11 cellular contexts compared by ENCODE assay signal in the genomic region with DNA sequence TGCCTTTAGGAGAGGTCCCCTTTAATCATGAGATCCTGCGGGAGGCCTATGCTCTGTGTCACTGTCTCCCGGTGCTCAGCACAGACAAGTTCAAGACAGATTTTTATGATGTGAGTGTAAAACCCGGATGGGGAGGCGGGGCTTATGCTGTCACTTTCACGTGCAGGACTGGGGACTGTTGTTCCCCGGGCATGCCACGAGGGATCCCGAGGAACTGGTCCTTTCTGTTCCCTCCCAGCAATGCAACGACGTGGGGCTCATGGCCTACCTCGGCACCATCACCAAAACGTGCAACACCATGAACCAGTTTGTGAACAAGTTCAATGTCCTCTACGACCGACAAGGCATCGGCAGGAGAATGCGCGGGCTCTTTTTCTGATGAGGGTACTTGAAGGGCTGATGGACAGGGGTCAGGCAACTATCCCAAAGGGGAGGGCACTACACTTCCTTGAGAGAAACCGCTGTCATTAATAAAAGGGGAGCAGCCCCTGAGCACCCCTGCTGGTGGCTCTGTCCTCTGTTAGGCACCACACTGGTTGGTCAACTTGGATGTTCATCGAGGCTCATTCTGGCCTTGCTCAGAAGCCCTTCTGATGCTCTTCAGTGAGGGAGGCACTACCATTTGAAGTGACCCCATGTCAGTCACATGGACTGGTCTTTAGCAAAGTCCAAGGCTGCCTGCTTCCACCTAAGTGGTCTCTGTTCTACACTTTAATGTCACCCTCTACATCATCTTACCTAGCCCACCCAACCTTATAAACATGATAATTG. TPM values are rescaled to one million over a fixed set of nuclear protein-coding genes. Genes with fewer than 3 reads are reported as not detected.
DNase-seq lines count a peak whose midpoint lies in the region; ATAC-seq, FAIRE-seq and TF ChIP-seq lines count a peak whose summit lies in the region.
"Had no signal": no experiment of that assay in that cellular context is flagged by ENCODE, and none has a peak within 500 bp of the region (broad histone marks: within the 10 kb centered on the region; RNA-seq: fewer than 3 reads in every experiment).

No MANE protein-coding gene starts in this region.

- no peaks in the 10 kb centered on the region for H3K9me1 ChIP-seq in K562 (ENCODE audit: control insufficient read depth, insufficient read depth, low read length)

- no peak for FAIRE-seq in K562 (lab: Jason Lieb, UNC)
- FAIRE-seq in urothelium cell line (lab: Jason Lieb, UNC), result no peak

- in situ Hi-C loops in K562 (cut with MboI), result no loop called here

- TF ChIP-seq CTCF in NB4 (IDR thresholded peaks at IDR 0.05; ENCODE audit: low read depth, low read length), result peak; percentile 41
- peak in 2 of 3 experiments; percentile 42 to 45; a peak in 5 of 6 replicates for TF ChIP-seq CTCF in K562 (IDR thresholded peaks at IDR 0.05 in 2 of 3, conservative IDR thresholded peaks at IDR 0.05 in 1 of 3; ENCODE audit: insufficient read depth in 2 of 3, low read depth in 1 of 3, low read length in 3 of 3)
- TF ChIP-seq CTCF in retinal pigment epithelial cell (conservative IDR thresholded peaks at IDR 0.05; ENCODE audit: low read depth, low read length), result peak; percentile 19

- BruUV-seq in K562 (replicated peaks; lab: Mats Ljungman, UMichigan), result no TSS peak

- intact Hi-C loops in K562 (cut with micrococcal nuclease), result no loop called here

- whole genome bisulfite sequencing in K562 (ENCODE audit: insufficient coverage, low coverage, missing lambda C conversion rate), result 68% methylated on average over 19 of the region's 19 CpGs

- no peaks in the 10 kb centered on the region for H3K27me3 ChIP-seq in K562 (ENCODE audit: control insufficient read depth in 2 of 2, insufficient read depth in 2 of 2, low read length in 2 of 2)
- H3K27me3 ChIP-seq: dorsolateral prefrontal cortex had no signal

- H3K9me3 ChIP-seq in K562 (replicated peaks; ENCODE audit: control insufficient read depth, insufficient read depth, low read depth, low read length), result no peaks in the 10 kb centered on the region

- ATAC-seq in K562, result peak; percentile 58

- H3K9ac ChIP-seq in K562 (ENCODE audit: insufficient read depth in 1 of 2, low read depth in 2 of 2, low read length in 2 of 2), result no peak overlapping the region

- H3K4me3 ChIP-seq in NB4 (ENCODE audit: low read depth, low read length) (no peak overlapping the region), K562 (no peak overlapping the region), retinal pigment epithelial cell (ENCODE audit: low read length) (no peak overlapping the region)
- H3K4me3 ChIP-seq: dorsolateral prefrontal cortex, lung had no signal

- H3K4me2 ChIP-seq in K562 (ENCODE audit: insufficient read depth, low read length), result no peak overlapping the region; the same call in 1 of the 2 replicates

- H3K79me2 ChIP-seq in K562 (ENCODE audit: control insufficient read depth, insufficient read depth, low read length), result peaks cover 27% of the 10 kb centered on the region

- DNase-seq in activated T-cell treated with anti-CD3 and anti-CD28 coated beads for 48 hours (ENCODE audit: low read depth), result peak; percentile 23
- DNase-seq in activated T-cell treated with anti-CD3 and anti-CD28 coated beads for 4 hours, result no peak
- peak; percentile 63 for DNase-seq in NB4 (ENCODE audit: low read depth)
- peak in 3 of 4 experiments; percentile 42 to 57 (median 47) for DNase-seq in K562 (ENCODE audit: extremely low read depth in 1 of 4, low spot score in 3 of 4)
- DNase-seq in retinal pigment epithelial cell (ENCODE audit: low read depth), result no peak
- DNase-seq in NCI-H2081 treated with DMSO at 0.1 percent for 48 hours (lab: John Stamatoyannopoulos, UW), result no peak
- DNase-seq in urothelium cell line (ENCODE audit: low spot score), result no peak
- DNase-seq in T1000 (lab: John Stamatoyannopoulos, UW), result no peak
- DNase-seq: dorsolateral prefrontal cortex, T-helper 9 cell had no signal

- no peak overlapping the region for H2AFZ ChIP-seq in K562 (ENCODE audit: low read depth, low read length)

- TF ChIP-seq POLR2A in NB4 (IDR thresholded peaks at IDR 0.05; ENCODE audit: extremely low read depth, insufficient read length) (peak; percentile 35), K562 (conservative IDR thresholded peaks at IDR 0.05) (peak; percentile 84)

- H3K27ac ChIP-seq in K562 (ENCODE audit: extremely low read depth, low read depth, low read length), result peak overlapping the region; percentile 36; the same call in 1 of the 3 replicates
- H3K27ac ChIP-seq: dorsolateral prefrontal cortex had no signal

- peaks cover 23 to 32% of the 10 kb centered on the region in 2 experiments for H3K4me1 ChIP-seq in K562 (replicated peaks in 1 of 2; ENCODE audit: control insufficient read depth in 2 of 2, insufficient read depth in 2 of 2, low read length in 2 of 2)

- CTCF ChIA-PET in K562 (lab: Yijun Ruan, JAX; ENCODE audit: low intra/inter-chr PET ratio), result no interaction called here

- H3K36me3 ChIP-seq in K562 (ENCODE audit: control insufficient read depth, insufficient read depth, low read length), result peaks cover 68% of the 10 kb centered on the region

- H4K20me1 ChIP-seq in K562 (replicated peaks; ENCODE audit: control insufficient read depth, insufficient read depth, low read length), result peaks cover 29% of the 10 kb centered on the region

- no peak for TF ChIP-seq EP300 in K562 (IDR thresholded peaks at IDR 0.05; ENCODE audit: low read length)

- TF ChIP-seq RAD21 in K562 (CRISPR knock-in tag; conservative IDR thresholded peaks at IDR 0.05 in 1 of 2, IDR thresholded peaks at IDR 0.05 in 1 of 2), result no peak

- POLR2A ChIA-PET in K562 (lab: Yijun Ruan, JAX), result interaction anchor here (0.8 to 7.9 kb wide), 4 partner anchors 9 to 69 kb away, joined by 3 to 115 read pairs (median 12); partner anchors contain the start of genes AP4M1 and MCM7

RNA-seq across cellular contexts. Expression of gene COPS6, which starts 2.8 kb away (rescaled TPM):
- 151 and 243 TPM in 2 replicates for total RNA-seq in K562 (2011; cell fraction: chromatin; rRNA removed; ENCODE audit: low replicate concordance)
- total RNA-seq in K562 (2011; cell fraction: nucleolus; rRNA removed), result 132 and 134 TPM in 2 replicates
- 123 and 134 TPM in 2 replicates for total RNA-seq in K562 (2011; cell fraction: nucleoplasm; rRNA removed)
- total RNA-seq in K562 (2014; rRNA removed), result 102 and 119 TPM in 2 replicates
- total RNA-seq in K562 (2014; rRNA removed; fragmentation: Illumina TruSeq; extraction: Trizol), result 56.4 and 64.2 TPM in 2 replicates
- 60.1 and 63.0 TPM in 2 replicates for total RNA-seq in K562 (2015; rRNA removed; fragmentation: Illumina TruSeq; extraction: Trizol)
- 168 TPM in 2 replicates for total RNA-seq in K562 (2021)
- polyA plus RNA-seq in K562 (2011; rRNA removed), result 142 and 202 TPM in 2 replicates
- 161 and 249 TPM in 2 replicates for polyA plus RNA-seq in K562 (2011; cell fraction: cytosol; rRNA removed)
- polyA plus RNA-seq in K562 (2011; cell fraction: nucleus; rRNA removed), result 125 and 159 TPM in 2 replicates
- polyA plus RNA-seq in K562 (2012), result 160 and 243 TPM in 2 replicates
- polyA plus RNA-seq in K562 (2014; fragmentation: Illumina TruSeq; extraction: Trizol), result 176 and 194 TPM in 2 replicates
- 100 to 1,000 TPM; 160 to 331 TPM for polyA plus RNA-seq in K562 (2014; fragmentation: Nextera tagmentation; extraction: Ambion mirVana)
- 212 and 232 TPM in 2 replicates for polyA plus RNA-seq in K562 (2014; rRNA removed)
- polyA minus RNA-seq in K562 (2011; rRNA and poly(A)+ RNA removed), result 82.3 and 172 TPM in 2 replicates
- polyA minus RNA-seq in K562 (2011; cell fraction: cytosol; rRNA and poly(A)+ RNA removed), result 57.4 and 102 TPM in 2 replicates
- 37.4 and 39.0 TPM in 2 replicates for polyA minus RNA-seq in K562 (2011; cell fraction: nucleus; rRNA and poly(A)+ RNA removed)

RNA-seq across cellular contexts. Expression of gene MCM7, which starts 9.6 kb away (rescaled TPM):
- 414 and 758 TPM in 2 replicates for total RNA-seq in K562 (2011; cell fraction: chromatin; rRNA removed; ENCODE audit: low replicate concordance)
- total RNA-seq in K562 (2011; cell fraction: nucleolus; rRNA removed), result 463 and 497 TPM in 2 replicates
- 263 and 349 TPM in 2 replicates for total RNA-seq in K562 (2011; cell fraction: nucleoplasm; rRNA removed)
- total RNA-seq in K562 (2014; rRNA removed) (560 and 610 TPM in 2 replicates), K562 (2014; rRNA removed; fragmentation: Illumina TruSeq; extraction: Trizol) (303 and 336 TPM in 2 replicates), K562 (2015; rRNA removed; fragmentation: Illumina TruSeq; extraction: Trizol) (408 and 410 TPM in 2 replicates), K562 (2021) (588 and 616 TPM in 2 replicates)
- polyA plus RNA-seq in K562 (2011; rRNA removed) (304 and 329 TPM in 2 replicates), K562 (2014; fragmentation: Illumina TruSeq; extraction: Trizol) (437 and 491 TPM in 2 replicates), K562 (2014; fragmentation: Nextera tagmentation; extraction: Ambion mirVana) (100 to 1,000 TPM; 407 to 856 TPM), K562 (2014; rRNA removed) (488 and 513 TPM in 2 replicates)
- 333 and 730 TPM in 2 replicates for polyA plus RNA-seq in K562 (2011; cell fraction: cytosol; rRNA removed)
- polyA plus RNA-seq in K562 (2011; cell fraction: nucleus; rRNA removed), result 657 and 888 TPM in 2 replicates
- 488 and 498 TPM in 2 replicates for polyA plus RNA-seq in K562 (2012)
- 295 and 393 TPM in 2 replicates for polyA minus RNA-seq in K562 (2011; rRNA and poly(A)+ RNA removed)
- polyA minus RNA-seq in K562 (2011; cell fraction: cytosol; rRNA and poly(A)+ RNA removed), result 320 and 399 TPM in 2 replicates
- 299 and 305 TPM in 2 replicates for polyA minus RNA-seq in K562 (2011; cell fraction: nucleus; rRNA and poly(A)+ RNA removed)

RNA-seq across cellular contexts. Expression of gene AP4M1, which starts 9.8 kb away (rescaled TPM):
- 35.5 and 59.8 TPM in 2 replicates for total RNA-seq in K562 (2011; cell fraction: chromatin; rRNA removed; ENCODE audit: low replicate concordance)
- total RNA-seq in K562 (2011; cell fraction: nucleolus; rRNA removed), result 50.4 and 51.6 TPM in 2 replicates
- total RNA-seq in K562 (2011; cell fraction: nucleoplasm; rRNA removed), result 26.7 and 40.9 TPM in 2 replicates
- total RNA-seq in K562 (2014; rRNA removed), result 17.4 and 30.9 TPM in 2 replicates
- total RNA-seq in K562 (2014; rRNA removed; fragmentation: Illumina TruSeq; extraction: Trizol), result 11.0 and 12.2 TPM in 2 replicates
- 11.9 and 13.5 TPM in 2 replicates for total RNA-seq in K562 (2015; rRNA removed; fragmentation: Illumina TruSeq; extraction: Trizol)
- total RNA-seq in K562 (2021), result 21.8 and 25.2 TPM in 2 replicates
- 12.7 and 14.1 TPM in 2 replicates for polyA plus RNA-seq in K562 (2011; rRNA removed)
- polyA plus RNA-seq in K562 (2011; cell fraction: cytosol; rRNA removed), result 14.1 and 21.2 TPM in 2 replicates
- polyA plus RNA-seq in K562 (2011; cell fraction: nucleus; rRNA removed), result 41.5 and 49.3 TPM in 2 replicates
- polyA plus RNA-seq in K562 (2012), result 15.8 and 27.8 TPM in 2 replicates
- 16.4 and 18.0 TPM in 2 replicates for polyA plus RNA-seq in K562 (2014; fragmentation: Illumina TruSeq; extraction: Trizol)
- 1 to 10 TPM; 1.3 to 3.6 TPM for polyA plus RNA-seq in K562 (2014; fragmentation: Nextera tagmentation; extraction: Ambion mirVana)
- 15.6 and 19.6 TPM in 2 replicates for polyA plus RNA-seq in K562 (2014; rRNA removed)
- 10.9 and 15.8 TPM in 2 replicates for polyA minus RNA-seq in K562 (2011; rRNA and poly(A)+ RNA removed)
- 9.1 and 11.9 TPM in 2 replicates for polyA minus RNA-seq in K562 (2011; cell fraction: cytosol; rRNA and poly(A)+ RNA removed)
- 12.1 and 17.2 TPM in 2 replicates for polyA minus RNA-seq in K562 (2011; cell fraction: nucleus; rRNA and poly(A)+ RNA removed)

RNA-seq across cellular contexts. Expression of gene ZNF3, which starts 10.1 kb away (rescaled TPM):
- total RNA-seq in K562 (2011; cell fraction: chromatin; rRNA removed; ENCODE audit: low replicate concordance), result 153 and 214 TPM in 2 replicates
- 103 and 125 TPM in 2 replicates for total RNA-seq in K562 (2011; cell fraction: nucleolus; rRNA removed)
- total RNA-seq in K562 (2011; cell fraction: nucleoplasm; rRNA removed), result 119 and 140 TPM in 2 replicates
- 33.6 and 35.6 TPM in 2 replicates for total RNA-seq in K562 (2014; rRNA removed)
- total RNA-seq in K562 (2014; rRNA removed; fragmentation: Illumina TruSeq; extraction: Trizol), result 55.6 and 64.4 TPM in 2 replicates
- 61.6 and 64.9 TPM in 2 replicates for total RNA-seq in K562 (2015; rRNA removed; fragmentation: Illumina TruSeq; extraction: Trizol)
- 46.7 and 48.5 TPM in 2 replicates for total RNA-seq in K562 (2021)
- polyA plus RNA-seq in K562 (2011; rRNA removed), result 44.8 and 52.3 TPM in 2 replicates
- polyA plus RNA-seq in K562 (2011; cell fraction: cytosol; rRNA removed), result 20.8 and 27.2 TPM in 2 replicates
- 85.4 and 103 TPM in 2 replicates for polyA plus RNA-seq in K562 (2011; cell fraction: nucleus; rRNA removed)
- 30.1 and 31.6 TPM in 2 replicates for polyA plus RNA-seq in K562 (2012)
- 58.4 and 58.7 TPM in 2 replicates for polyA plus RNA-seq in K562 (2014; fragmentation: Illumina TruSeq; extraction: Trizol)
- polyA plus RNA-seq in K562 (2014; fragmentation: Nextera tagmentation; extraction: Ambion mirVana), result 10 to 100 TPM; 30.0 to 51.5 TPM
- 39.6 and 45.8 TPM in 2 replicates for polyA plus RNA-seq in K562 (2014; rRNA removed)
- polyA minus RNA-seq in K562 (2011; rRNA and poly(A)+ RNA removed), result 55.6 and 57.4 TPM in 2 replicates
- polyA minus RNA-seq in K562 (2011; cell fraction: cytosol; rRNA and poly(A)+ RNA removed), result 10.5 and 15.3 TPM in 2 replicates
- polyA minus RNA-seq in K562 (2011; cell fraction: nucleus; rRNA and poly(A)+ RNA removed), result 33.7 and 50.5 TPM in 2 replicates

RNA-seq across cellular contexts. Expression of gene TAF6, which starts 27.6 kb away (rescaled TPM):
- total RNA-seq in K562 (2011; cell fraction: chromatin; rRNA removed; ENCODE audit: low replicate concordance), result 80.0 and 157 TPM in 2 replicates
- 79.9 and 81.2 TPM in 2 replicates for total RNA-seq in K562 (2011; cell fraction: nucleolus; rRNA removed)
- 59.5 and 72.2 TPM in 2 replicates for total RNA-seq in K562 (2011; cell fraction: nucleoplasm; rRNA removed)
- total RNA-seq in K562 (2014; rRNA removed), result 21.3 and 36.4 TPM in 2 replicates
- total RNA-seq in K562 (2014; rRNA removed; fragmentation: Illumina TruSeq; extraction: Trizol), result 16.1 and 22.2 TPM in 2 replicates
- total RNA-seq in K562 (2015; rRNA removed; fragmentation: Illumina TruSeq; extraction: Trizol), result 17.9 and 21.5 TPM in 2 replicates
- 74.2 and 78.7 TPM in 2 replicates for total RNA-seq in K562 (2021)
- 12.3 and 21.4 TPM in 2 replicates for polyA plus RNA-seq in K562 (2011; rRNA removed)
- 9.2 and 16.8 TPM in 2 replicates for polyA plus RNA-seq in K562 (2011; cell fraction: cytosol; rRNA removed)
- 43.8 and 63.6 TPM in 2 replicates for polyA plus RNA-seq in K562 (2011; cell fraction: nucleus; rRNA removed)
- 63.2 and 72.6 TPM in 2 replicates for polyA plus RNA-seq in K562 (2012)
- polyA plus RNA-seq in K562 (2014; fragmentation: Illumina TruSeq; extraction: Trizol), result 59.4 and 68.1 TPM in 2 replicates
- under 1 TPM; 0.78 to 0.83 TPM for polyA plus RNA-seq in K562 (2014; fragmentation: Nextera tagmentation; extraction: Ambion mirVana)
- polyA plus RNA-seq in K562 (2014; rRNA removed), result 33.1 and 43.1 TPM in 2 replicates
- 12.3 and 15.9 TPM in 2 replicates for polyA minus RNA-seq in K562 (2011; rRNA and poly(A)+ RNA removed)
- polyA minus RNA-seq in K562 (2011; cell fraction: cytosol; rRNA and poly(A)+ RNA removed), result 23.7 and 37.7 TPM in 2 replicates
- polyA minus RNA-seq in K562 (2011; cell fraction: nucleus; rRNA and poly(A)+ RNA removed), result 15.6 and 19.7 TPM in 2 replicates

Comparison
In these comparisons a context has a peak if more than half of its experiments do, and no peak if none do; other contexts are left out.
1. DNase-seq: peak in activated T-cell treated with anti-CD3 and anti-CD28 coated beads for 48 hours (single experiment), NB4 (single experiment) and K562 (3 of 4); none in activated T-cell treated with anti-CD3 and anti-CD28 coated beads for 4 hours (single experiment), retinal pigment epithelial cell (single experiment), NCI-H2081 treated with DMSO at 0.1 percent for 48 hours (single experiment), urothelium cell line (single experiment) and T1000 (single experiment).
2. Peak in every context shown above with its lines, with median percentiles within 50 percentile points of each other: CTCF ChIP-seq.